Comparison of ENCODE assay signal across 15 cellular contexts in genomic region chr17:44235583-44235936, GRCh38. TPM values are rescaled to one million over a fixed set of nuclear protein-coding genes. Genes with fewer than 3 reads are reported as not detected.
DNase-seq lines count a peak whose midpoint lies in the region; ATAC-seq and TF ChIP-seq lines count a peak whose summit lies in the region.
"Had no signal": no experiment of that assay in that cellular context is flagged by ENCODE, and none has a peak within 500 bp of the region (broad histone marks: within the 10 kb centered on the region; RNA-seq: fewer than 3 reads in every experiment).

No MANE protein-coding gene starts in this region.

- ATAC-seq in RWPE2 (ENCODE audit: low read depth) = peak; percentile 99
- ATAC-seq in esophagus mucosa = peak; percentile 88
- ATAC-seq in omental fat pad (ENCODE audit: low FRiP score) = no peak
- ATAC-seq: effector memory CD8-positive, alpha-beta T cell had no signal

- DNase-seq in HK-2 (ENCODE audit: unreplicated experiment) (peak; percentile 89), RWPE2 (ENCODE audit: low spot score) (peak; percentile 91), renal cortical epithelial cell (ENCODE audit: low read depth) (peak; percentile 96), omental fat pad (ENCODE audit: low spot score) (no peak), inferior parietal cortex (ENCODE audit: extremely low spot score) (no peak), NCI-H2107 (lab: John Stamatoyannopoulos, UW) (no peak)
- DNase-seq: activated effector memory CD4-positive, alpha-beta T cell treated with Interleukin-2 at 50 U/mL for 16 hours; effector memory CD8-positive, alpha-beta T cell; NCI-H1105 treated with DMSO at 0.1 percent for 48 hours; NCI-H2227 treated with DMSO at 0.1 percent for 48 hours; WERI-Rb-1 had no signal

- no peaks in the 10 kb centered on the region for H3K36me3 ChIP-seq in RWPE2 (ENCODE audit: low read depth)
- H3K36me3 ChIP-seq: WERI-Rb-1 had no signal

- no peaks in the 10 kb centered on the region for H3K27me3 ChIP-seq in RWPE2 (ENCODE audit: insufficient read depth, poor library complexity, severe bottlenecking)

- H3K27ac ChIP-seq in RWPE2 (ENCODE audit: poor library complexity, severe bottlenecking) = peak overlapping the region; percentile 84
- H3K27ac ChIP-seq: C4-2B, WERI-Rb-1 had no signal

- TF ChIP-seq CTCF in RWPE2 (IDR thresholded peaks at IDR 0.05; ENCODE audit: poor library complexity, severe bottlenecking) (no peak), omental fat pad (IDR thresholded peaks at IDR 0.05) (no peak)

- H3K9me3 ChIP-seq in RWPE2 (ENCODE audit: severe bottlenecking) = no peaks in the 10 kb centered on the region

- H3K4me3 ChIP-seq in RWPE2 (ENCODE audit: severe bottlenecking) = no peak overlapping the region

- H3K4me1 ChIP-seq in RWPE2 (ENCODE audit: insufficient read depth, poor library complexity, severe bottlenecking) = peaks cover 18% of the 10 kb centered on the region

RNA-seq across cellular contexts. Expression of gene UBTF, which starts 16.1 kb away (rescaled TPM):
- total RNA-seq in esophagus mucosa = 60.7 TPM
- total RNA-seq in renal cortical epithelial cell = 27.8 and 57.8 TPM in 2 replicates
- total RNA-seq in omental fat pad = 10 to 100 TPM; 32.9 to 60.2 (median 41.2) TPM

RNA-seq across cellular contexts. Expression of gene SLC4A1, which starts 32.4 kb away (rescaled TPM):
- not detected for total RNA-seq in esophagus mucosa
- total RNA-seq in renal cortical epithelial cell = not detected in 2 replicates
- 1 to 10 TPM in 1 of 4 donors, under 1 TPM in 3; 0.16 to 1.2 (median 0.56) TPM for total RNA-seq in omental fat pad
- total RNA-seq: glomerular endothelial cell, pulmonary artery endothelial cell had no signal

RNA-seq across cellular contexts. Expression of gene ATXN7L3, which starts 35.9 kb away (rescaled TPM):
- 61.6 TPM for total RNA-seq in esophagus mucosa
- total RNA-seq in renal cortical epithelial cell = 45.8 and 61.1 TPM in 2 replicates
- 10 to 100 TPM; 37.8 to 55.2 (median 45.0) TPM for total RNA-seq in omental fat pad

RNA-seq across cellular contexts. Expression of gene TMUB2, which starts 48.8 kb away (rescaled TPM):
- total RNA-seq in esophagus mucosa (18.2 TPM), renal cortical epithelial cell (21.9 and 38.5 TPM in 2 replicates), omental fat pad (10 to 100 TPM; 31.7 to 41.2 (median 35.8) TPM)

Comparison
In these comparisons a context has a peak if more than half of its experiments do, and no peak if none do; other contexts are left out.
1. DNase-seq: peak in HK-2 (single experiment), RWPE2 (single experiment) and renal cortical epithelial cell (single experiment); none in omental fat pad (single experiment), inferior parietal cortex (single experiment) and NCI-H2107 (single experiment).